In genomic region chr12:67275380-67275913, GRCh38 we compare ENCODE assay signal across 14 cellular contexts. TPM values are rescaled to one million over a fixed set of nuclear protein-coding genes. Genes with fewer than 3 reads are reported as not detected.
DNase-seq lines count a peak whose midpoint lies in the region; ATAC-seq and TF ChIP-seq lines count a peak whose summit lies in the region.
"Had no signal": no experiment of that assay in that cellular context is flagged by ENCODE, and none has a peak within 500 bp of the region (broad histone marks: within the 10 kb centered on the region; RNA-seq: fewer than 3 reads in every experiment).

No MANE protein-coding gene starts in this region.

- no peak for TF ChIP-seq EP300 in tibial nerve (IDR thresholded peaks at IDR 0.05)

- H3K27ac Mint-ChIP-seq in CD8-positive, alpha-beta T cell, result peak overlapping the region; percentile 0
- H3K27ac Mint-ChIP-seq in WTC11, result peak overlapping the region; percentile 29; the same call in 1 of the 2 replicates
- peak overlapping the region; percentile 37 for H3K27ac Mint-ChIP-seq in mesothelial cell of epicardium

- in situ Hi-C loops in GM23248 (cut with MboI), result no loop called here

- H3K36me3 ChIP-seq in CD8-positive, alpha-beta T cell (ENCODE audit: insufficient read depth, low read length), result no peaks in the 10 kb centered on the region
- no peaks in the 10 kb centered on the region for H3K36me3 ChIP-seq in GM23248 (ENCODE audit: low read depth)
- no peaks in the 10 kb centered on the region for H3K36me3 ChIP-seq in tibial nerve
- H3K36me3 ChIP-seq: adrenal gland, thyroid gland had no signal

- intact Hi-C loops in CD8-positive, alpha-beta T cell (cut with DNase I, micrococcal nuclease), result loop anchor here in 1 of 2 experiments (10.0 kb wide), 2 partner anchors 1111 to 1469 kb away; partner anchors contain the start of genes SLC35E3 and TMBIM4

- H3K27me3 Mint-ChIP-seq in CD8-positive, alpha-beta T cell (ENCODE audit: low read depth), result no peaks in the 10 kb centered on the region
- H3K27me3 Mint-ChIP-seq in WTC11 (ENCODE audit: low read depth) (no peaks in the 10 kb centered on the region), mesothelial cell of epicardium (ENCODE audit: low read depth) (no peaks in the 10 kb centered on the region)

- DNase-seq in CD8-positive, alpha-beta T cell, result no peak
- peak; percentile 22 for DNase-seq in GM23248
- no peak for DNase-seq in WTC11 (ENCODE audit: low spot score)
- DNase-seq in mesothelial cell of epicardium (ENCODE audit: low spot score in 2 of 2, unreplicated experiment in 2 of 2), result no peak
- no peak for DNase-seq in tibial nerve (ENCODE audit: low spot score in 2 of 2)
- DNase-seq: activated CD8-positive, alpha-beta memory T cell treated with anti-CD3 and anti-CD28 coated beads, Interleukin-2, amount 50 U/mL, for 4 hours; adrenal gland; heart right ventricle; stimulated activated CD4-positive, alpha-beta T cell treated with anti-CD3 and anti-CD28 coated beads, Interleukin-1b, Interleukin-23, amount 100 ng/mL, for 48 hours; stimulated activated CD8-positive, alpha-beta memory T cell treated with anti-CD3 and anti-CD28 coated beads, Interleukin-4, amount 100 ng/mL, for 48 hours; thyroid gland had no signal

- H3K4me3 ChIP-seq in CD8-positive, alpha-beta T cell (ENCODE audit: low read depth, low read length), result no peak overlapping the region
- H3K4me3 ChIP-seq in GM23248 (no peak overlapping the region), tibial nerve (no peak overlapping the region)
- H3K4me3 ChIP-seq: adrenal gland, heart right ventricle, thyroid gland had no signal

- peaks cover 34% of the 10 kb centered on the region for H3K36me3 Mint-ChIP-seq in CD8-positive, alpha-beta T cell
- H3K36me3 Mint-ChIP-seq in WTC11 (no peaks in the 10 kb centered on the region; the same call in 1 of the 2 replicates), mesothelial cell of epicardium (peaks cover 2% of the 10 kb centered on the region)

- no peak for ATAC-seq in CD8-positive, alpha-beta T cell
- ATAC-seq in WTC11 (no peak), GM18517 (IDR thresholded peaks at IDR 0.05; ENCODE audit: unreplicated experiment) (no peak), HG02610 (IDR thresholded peaks at IDR 0.05; ENCODE audit: unreplicated experiment) (no peak)

- peaks cover 49% of the 10 kb centered on the region for H4K20me1 ChIP-seq in GM23248 (ENCODE audit: insufficient read depth)

- no peaks in the 10 kb centered on the region for H3K9me3 ChIP-seq in CD8-positive, alpha-beta T cell (ENCODE audit: low read length)
- H3K9me3 ChIP-seq in GM23248 (ENCODE audit: low read depth), result no peaks in the 10 kb centered on the region
- H3K9me3 ChIP-seq in tibial nerve, result no peaks in the 10 kb centered on the region
- H3K9me3 ChIP-seq: adrenal gland, heart right ventricle, thyroid gland had no signal

- CTCF ChIA-PET in CD8-positive, alpha-beta T cell (lab: Charles Lee), result no interaction called here
- CTCF ChIA-PET in WTC11 (lab: Charles Lee), result no interaction called here

- H3K9me3 Mint-ChIP-seq in CD8-positive, alpha-beta T cell, result no peaks in the 10 kb centered on the region
- H3K9me3 Mint-ChIP-seq in WTC11, result no peaks in the 10 kb centered on the region
- no peaks in the 10 kb centered on the region for H3K9me3 Mint-ChIP-seq in mesothelial cell of epicardium

- H3F3A ChIP-seq in GM23248 (ENCODE audit: insufficient read depth), result peaks cover 39% of the 10 kb centered on the region

- no peak for TF ChIP-seq POLR2A in tibial nerve (IDR thresholded peaks at IDR 0.05)

- no peak overlapping the region for H3K27ac ChIP-seq in CD8-positive, alpha-beta T cell (ENCODE audit: low read depth, low read length)
- H3K27ac ChIP-seq in GM23248 (no peak overlapping the region), tibial nerve (no peak overlapping the region)
- H3K27ac ChIP-seq: adrenal gland, C4-2B, heart right ventricle, thyroid gland had no signal

- H3K9me2 ChIP-seq in GM23248 (ENCODE audit: insufficient read depth), result no peaks in the 10 kb centered on the region

- POLR2A ChIA-PET in CD8-positive, alpha-beta T cell (lab: Charles Lee), result no interaction called here
- POLR2A ChIA-PET in WTC11 (lab: Charles Lee), result no interaction called here

- H2AFZ ChIP-seq in GM23248, result no peak overlapping the region

- H3K4me3 Mint-ChIP-seq in CD8-positive, alpha-beta T cell, result peak overlapping the region; percentile 0
- no peak overlapping the region for H3K4me3 Mint-ChIP-seq in WTC11
- no peak overlapping the region for H3K4me3 Mint-ChIP-seq in mesothelial cell of epicardium

- no peaks in the 10 kb centered on the region for H3K27me3 ChIP-seq in CD8-positive, alpha-beta T cell (ENCODE audit: insufficient read depth, low read length)
- H3K27me3 ChIP-seq in GM23248 (replicated peaks; ENCODE audit: insufficient read depth) (no peaks in the 10 kb centered on the region), tibial nerve (no peaks in the 10 kb centered on the region)
- H3K27me3 ChIP-seq: adrenal gland, heart right ventricle, thyroid gland had no signal

- WGBS in GM23248 (ENCODE audit: low coverage in 1 of 2, low lambda C conversion rate in 2 of 2, missing lambda C conversion rate in 2 of 2), 2 experiments, result 92 to 97% methylated on average over 6 of the region's 6 CpGs
- 87 to 97% methylated on average over 6 of the region's 6 CpGs for WGBS in tibial nerve, 2 donors

- peaks cover 100% of the 10 kb centered on the region for H3K79me2 ChIP-seq in GM23248 (ENCODE audit: insufficient read depth)

- peaks cover 70% of the 10 kb centered on the region for H3K4me1 ChIP-seq in CD8-positive, alpha-beta T cell (ENCODE audit: insufficient read depth, low read length)
- H3K4me1 ChIP-seq in GM23248 (ENCODE audit: insufficient read depth), result peaks cover 58% of the 10 kb centered on the region
- peaks cover 0 to 82% (median 38%) of the 10 kb centered on the region in 4 donors for H3K4me1 ChIP-seq in tibial nerve

- peaks cover 86% of the 10 kb centered on the region for H3K4me1 Mint-ChIP-seq in CD8-positive, alpha-beta T cell (ENCODE audit: low read depth)
- peaks cover 59% of the 10 kb centered on the region for H3K4me1 Mint-ChIP-seq in WTC11
- peaks cover 77% of the 10 kb centered on the region for H3K4me1 Mint-ChIP-seq in mesothelial cell of epicardium

- H3K4me2 ChIP-seq in GM23248 (ENCODE audit: unreplicated experiment), result no peak overlapping the region

- no peak for TF ChIP-seq CTCF in CD8-positive, alpha-beta T cell (IDR thresholded peaks at IDR 0.05)
- TF ChIP-seq CTCF in WTC11 (IDR thresholded peaks at IDR 0.05) (no peak), mesothelial cell of epicardium (IDR thresholded peaks at IDR 0.05; ENCODE audit: unreplicated experiment) (no peak), tibial nerve (IDR thresholded peaks at IDR 0.05) (no peak)

- no peak overlapping the region for H3K9ac ChIP-seq in GM23248

TF ChIP-seq in WTC11, 78 proteins besides CTCF, POLR2A, EP300 and RAD21 (continues in another document):
- TF ChIP-seq SMAD3 (CRISPR knock-in tag; IDR thresholded peaks at IDR 0.05; ENCODE audit: borderline replicate concordance), result no peak
- TF ChIP-seq ZNF121 (CRISPR knock-in tag; IDR thresholded peaks at IDR 0.05), result no peak
- no peak for TF ChIP-seq TEAD4 (CRISPR knock-in tag; IDR thresholded peaks at IDR 0.05)
- no peak for TF ChIP-seq PRRX2 (CRISPR knock-in tag; IDR thresholded peaks at IDR 0.05)
- no peak for TF ChIP-seq TEAD1 (CRISPR knock-in tag; IDR thresholded peaks at IDR 0.05)
- no peak for TF ChIP-seq OVOL2 (CRISPR knock-in tag; IDR thresholded peaks at IDR 0.05; ENCODE audit: borderline replicate concordance)
- no peak for TF ChIP-seq SMAD4 (CRISPR knock-in tag; IDR thresholded peaks at IDR 0.05)
- no peak for TF ChIP-seq FOXP4 (CRISPR knock-in tag; IDR thresholded peaks at IDR 0.05)
- TF ChIP-seq AR (CRISPR knock-in tag; IDR thresholded peaks at IDR 0.05), result no peak

RNA-seq across cellular contexts. Expression of gene CAND1, which starts 6.3 kb away (rescaled TPM):
- 100 to 1,000 TPM; 116 to 130 TPM for total RNA-seq in CD8-positive, alpha-beta T cell
- 65.1 and 92.6 TPM in 2 replicates for total RNA-seq in GM23248 (2014; rRNA removed; shearing (Covaris generic))
- 111 and 121 TPM in 2 replicates for polyA plus RNA-seq in GM23248 (2016; fragmentation: Nextera tagmentation; extraction: Ambion mirVana)
- 236 to 262 TPM (median 246 TPM) in 3 replicates for total RNA-seq in WTC11 (2021)
- total RNA-seq in mesothelial cell of epicardium, result 270 to 278 TPM (median 270 TPM) in 3 replicates
- total RNA-seq in tibial nerve, result 100 to 1,000 TPM in 1 of 4 donors, 10 to 100 TPM in 3; 67.2 to 105 (median 72.9) TPM
